Comparison of ENCODE assay signal across 8 cellular contexts in genomic region chr7:45920543-45921380, GRCh38. TPM values are rescaled to one million over a fixed set of nuclear protein-coding genes. Genes with fewer than 3 reads are reported as not detected.
A peak's percentile ranks its signal among the peaks of the same experiment; 100 is the strongest.
DNase-seq lines count a peak whose midpoint lies in the region; ATAC-seq, FAIRE-seq and TF ChIP-seq lines count a peak whose summit lies in the region.

Gene IGFBP3 (minus strand): TSS chr7:45921272. CDS start chr7:45921140, 132 bp downstream.

- peak within 1 kb of the TSS; percentile 73 for H3K4me3 Mint-ChIP-seq in activated T-helper 17 cell treated with anti-CD3 and anti-CD28 coated beads, Interleukin-2, amount 50 U/mL, for 72 hours
- peak within 1 kb of the TSS; percentile 86 for H3K4me3 Mint-ChIP-seq in neural progenitor cell

- H3K27ac ChIP-seq in gastroesophageal sphincter (peak within 1 kb of the TSS in 2 of 4 donors; percentile 4 to 44), neural progenitor cell (no peak within 1 kb of the TSS)

- peaks cover 10% of the 10 kb centered on the region for H3K4me1 Mint-ChIP-seq in activated T-helper 17 cell treated with anti-CD3 and anti-CD28 coated beads, Interleukin-2, amount 50 U/mL, for 72 hours
- peaks cover 26% of the 10 kb centered on the region for H3K4me1 Mint-ChIP-seq in neural progenitor cell

- no peaks in the 10 kb centered on the region for H3K9me3 Mint-ChIP-seq in activated T-helper 17 cell treated with anti-CD3 and anti-CD28 coated beads, Interleukin-2, amount 50 U/mL, for 72 hours
- H3K9me3 Mint-ChIP-seq in neural progenitor cell: no peaks in the 10 kb centered on the region

- peak within 1 kb of the TSS; percentile 42 for H3K27ac Mint-ChIP-seq in activated T-helper 17 cell treated with anti-CD3 and anti-CD28 coated beads, Interleukin-2, amount 50 U/mL, for 72 hours
- H3K27ac Mint-ChIP-seq in neural progenitor cell: no peak within 1 kb of the TSS

- TF ChIP-seq CTCF in D721Med (IDR thresholded peaks at IDR 0.05; ENCODE audit: insufficient read depth, missing control alignments) (no peak), gastroesophageal sphincter (IDR thresholded peaks at IDR 0.05) (no peak), neural progenitor cell (IDR thresholded peaks at IDR 0.05) (no peak)

- no peak for FAIRE-seq in D721Med (lab: Jason Lieb, UNC)

- H3K9me3 ChIP-seq in gastroesophageal sphincter (no peaks in the 10 kb centered on the region), neural progenitor cell (ENCODE audit: low read depth) (no peaks in the 10 kb centered on the region)

- peak; percentile 56 for ATAC-seq in activated T-helper 17 cell treated with anti-CD3 and anti-CD28 coated beads, Interleukin-2, amount 50 U/mL, for 72 hours (replicated peaks)
- ATAC-seq in gastroesophageal sphincter (peak; percentile 61), GM21423 (IDR thresholded peaks at IDR 0.05; ENCODE audit: unreplicated experiment) (no peak)

- peaks cover 30% of the 10 kb centered on the region for H3K27me3 Mint-ChIP-seq in activated T-helper 17 cell treated with anti-CD3 and anti-CD28 coated beads, Interleukin-2, amount 50 U/mL, for 72 hours
- H3K27me3 Mint-ChIP-seq in neural progenitor cell (ENCODE audit: insufficient read depth, low read depth): peaks cover 44% of the 10 kb centered on the region

- peaks cover 19% of the 10 kb centered on the region for H4K20me1 ChIP-seq in neural progenitor cell (ENCODE audit: low read depth)

- H3K79me2 ChIP-seq in neural progenitor cell (ENCODE audit: low read depth): no peaks in the 10 kb centered on the region

- TF ChIP-seq POLR2A in gastroesophageal sphincter (IDR thresholded peaks at IDR 0.05): no peak

- H3K4me1 ChIP-seq in gastroesophageal sphincter: peaks cover 3 to 68% (median 20%) of the 10 kb centered on the region in 3 donors
- H3K4me1 ChIP-seq in neural progenitor cell: peaks cover 20% of the 10 kb centered on the region

- DNase-seq in D721Med (ENCODE audit: insufficient read length, low spot score) (peak; percentile 46), M059J (ENCODE audit: low read depth) (no peak), neural progenitor cell (ENCODE audit: low spot score) (peak; percentile 93), SHP77 treated with DMSO at 0.1 percent for 48 hours (lab: John Stamatoyannopoulos, UW) (no peak)
- no peak for DNase-seq in stimulated activated CD4-positive, alpha-beta T cell treated with anti-CD3 and anti-CD28 coated beads, Interleukin-4, amount 100 ng/mL, for 4 hours

- no peaks in the 10 kb centered on the region for H3K36me3 ChIP-seq in gastroesophageal sphincter
- no peaks in the 10 kb centered on the region for H3K36me3 ChIP-seq in neural progenitor cell

- H3K36me3 Mint-ChIP-seq in activated T-helper 17 cell treated with anti-CD3 and anti-CD28 coated beads, Interleukin-2, amount 50 U/mL, for 72 hours (ENCODE audit: low read depth): no peaks in the 10 kb centered on the region
- H3K36me3 Mint-ChIP-seq in neural progenitor cell: no peaks in the 10 kb centered on the region

- H3F3A ChIP-seq in neural progenitor cell (ENCODE audit: low read depth): peaks cover 17% of the 10 kb centered on the region

- H3K4me3 ChIP-seq in gastroesophageal sphincter (peak within 1 kb of the TSS; percentile 29 to 51), neural progenitor cell (peak within 1 kb of the TSS; percentile 61)

- WGBS in gastroesophageal sphincter (ENCODE audit: low coverage in 1 of 2), 2 donors: 0% methylated on average over 6 of the region's 109 CpGs; no CpG with 5 or more reads in 1 of the 2 donors

- H3K27me3 ChIP-seq in gastroesophageal sphincter (peaks cover 71% of the 10 kb centered on the region), neural progenitor cell (peaks cover 56% of the 10 kb centered on the region)

- H2AFZ ChIP-seq in neural progenitor cell (replicated peaks): peak within 1 kb of the TSS; percentile 87

- H3K4me2 ChIP-seq in neural progenitor cell: peak within 1 kb of the TSS; percentile 78

- H3K9ac ChIP-seq in neural progenitor cell: no peak within 1 kb of the TSS

- TF ChIP-seq EP300 in gastroesophageal sphincter (IDR thresholded peaks at IDR 0.05): no peak

RNA-seq across cellular contexts. Expression of gene IGFBP3, which starts in this region (rescaled TPM):
- 20.1 and 23.3 TPM in 2 replicates for total RNA-seq in M059J (2014; rRNA removed; shearing (Covaris generic))
- 1 to 10 TPM; 2.6 to 3.6 TPM for total RNA-seq in activated T-helper 17 cell treated with anti-CD3 and anti-CD28 coated beads, Interleukin-2, amount 50 U/mL, for 72 hours
- 100 to 1,000 TPM in 2 of 4 donors, 10 to 100 TPM in 2; 43.4 to 167 (median 103) TPM for total RNA-seq in gastroesophageal sphincter
- 22.0 and 29.0 TPM in 2 replicates for total RNA-seq in neural progenitor cell (ENCODE audit: low replicate concordance)

Comparison
In these comparisons a context has a peak if more than half of its experiments do, and no peak if none do; other contexts are left out.
1. DNase-seq: peak in D721Med (single experiment) and neural progenitor cell (single experiment); none in M059J (single experiment), stimulated activated CD4-positive, alpha-beta T cell treated with anti-CD3 and anti-CD28 coated beads, Interleukin-4, amount 100 ng/mL, for 4 hours (0 of 2) and SHP77 treated with DMSO at 0.1 percent for 48 hours (single experiment).